1 cellular context compared by ENCODE assay signal in the genomic region with DNA sequence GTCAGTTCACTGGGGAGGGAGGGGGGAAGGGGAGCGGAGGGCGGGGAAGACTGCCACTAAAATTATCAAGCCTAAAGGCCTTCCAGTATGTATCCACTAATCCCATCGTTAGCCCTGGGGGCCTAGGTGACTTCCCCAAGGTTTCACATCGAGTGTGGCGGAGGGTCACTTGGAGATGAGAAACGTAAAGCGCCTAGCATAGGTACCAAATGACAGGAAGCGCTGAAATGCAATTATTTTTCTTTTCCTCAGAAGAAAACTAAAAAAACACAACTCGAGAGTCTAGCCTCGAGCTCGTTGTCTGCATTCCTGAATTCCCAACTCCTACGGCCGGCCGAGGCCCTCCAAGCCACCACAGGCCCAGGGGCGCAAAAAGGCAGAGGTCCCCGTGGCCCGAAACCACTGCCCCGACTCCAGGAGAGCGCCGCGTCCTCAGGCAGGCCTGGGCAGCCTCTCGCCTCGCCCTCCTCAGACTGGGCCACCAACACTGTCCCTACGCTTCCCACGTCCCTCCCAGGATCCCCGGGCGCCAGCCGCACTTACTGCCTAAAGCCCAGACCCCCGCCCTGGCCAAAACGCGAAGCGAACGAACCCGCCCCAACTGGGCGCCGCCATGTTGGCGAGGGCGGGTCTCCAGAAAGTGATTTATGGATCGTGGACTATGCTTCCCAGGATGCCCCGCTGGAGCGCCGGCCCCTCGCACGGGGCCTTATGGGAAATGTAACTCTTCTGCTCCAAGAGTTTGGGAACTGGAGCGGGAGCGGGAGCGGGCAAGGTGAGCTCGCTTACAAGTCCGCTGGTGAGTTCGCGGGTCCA.
TF ChIP-seq lines count a peak whose summit lies in the region.

A gene with protein sequence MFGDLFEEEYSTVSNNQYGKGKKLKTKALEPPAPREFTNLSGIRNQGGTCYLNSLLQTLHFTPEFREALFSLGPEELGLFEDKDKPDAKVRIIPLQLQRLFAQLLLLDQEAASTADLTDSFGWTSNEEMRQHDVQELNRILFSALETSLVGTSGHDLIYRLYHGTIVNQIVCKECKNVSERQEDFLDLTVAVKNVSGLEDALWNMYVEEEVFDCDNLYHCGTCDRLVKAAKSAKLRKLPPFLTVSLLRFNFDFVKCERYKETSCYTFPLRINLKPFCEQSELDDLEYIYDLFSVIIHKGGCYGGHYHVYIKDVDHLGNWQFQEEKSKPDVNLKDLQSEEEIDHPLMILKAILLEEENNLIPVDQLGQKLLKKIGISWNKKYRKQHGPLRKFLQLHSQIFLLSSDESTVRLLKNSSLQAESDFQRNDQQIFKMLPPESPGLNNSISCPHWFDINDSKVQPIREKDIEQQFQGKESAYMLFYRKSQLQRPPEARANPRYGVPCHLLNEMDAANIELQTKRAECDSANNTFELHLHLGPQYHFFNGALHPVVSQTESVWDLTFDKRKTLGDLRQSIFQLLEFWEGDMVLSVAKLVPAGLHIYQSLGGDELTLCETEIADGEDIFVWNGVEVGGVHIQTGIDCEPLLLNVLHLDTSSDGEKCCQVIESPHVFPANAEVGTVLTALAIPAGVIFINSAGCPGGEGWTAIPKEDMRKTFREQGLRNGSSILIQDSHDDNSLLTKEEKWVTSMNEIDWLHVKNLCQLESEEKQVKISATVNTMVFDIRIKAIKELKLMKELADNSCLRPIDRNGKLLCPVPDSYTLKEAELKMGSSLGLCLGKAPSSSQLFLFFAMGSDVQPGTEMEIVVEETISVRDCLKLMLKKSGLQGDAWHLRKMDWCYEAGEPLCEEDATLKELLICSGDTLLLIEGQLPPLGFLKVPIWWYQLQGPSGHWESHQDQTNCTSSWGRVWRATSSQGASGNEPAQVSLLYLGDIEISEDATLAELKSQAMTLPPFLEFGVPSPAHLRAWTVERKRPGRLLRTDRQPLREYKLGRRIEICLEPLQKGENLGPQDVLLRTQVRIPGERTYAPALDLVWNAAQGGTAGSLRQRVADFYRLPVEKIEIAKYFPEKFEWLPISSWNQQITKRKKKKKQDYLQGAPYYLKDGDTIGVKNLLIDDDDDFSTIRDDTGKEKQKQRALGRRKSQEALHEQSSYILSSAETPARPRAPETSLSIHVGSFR (minus strand): TSS at position 642 of the 816 bp plus-strand sequence. CDS start 1,228 bp downstream, outside the sequence.

TF ChIP-seq in HepG2, 621 proteins besides CTCF, POLR2A, EP300 and RAD21 (continued from another document and continues in another):
- TF ChIP-seq STAT5B (CRISPR knock-in tag; IDR thresholded peaks at IDR 0.05): 0 out of 2 replicates have a peak, but pooled peaks have one; percentile 80
- TF ChIP-seq TCF12 (IDR thresholded peaks at IDR 0.05): no peak
- peak; percentile 58; the same call in 1 of the 2 replicates for TF ChIP-seq TCF12 (CRISPR knock-in tag; IDR thresholded peaks at IDR 0.05)
- 0 out of 2 replicates have a peak, but pooled peaks have one; percentile 57 for TF ChIP-seq SP2 (CRISPR knock-in tag; IDR thresholded peaks at IDR 0.05)
- TF ChIP-seq, protein P1, sequence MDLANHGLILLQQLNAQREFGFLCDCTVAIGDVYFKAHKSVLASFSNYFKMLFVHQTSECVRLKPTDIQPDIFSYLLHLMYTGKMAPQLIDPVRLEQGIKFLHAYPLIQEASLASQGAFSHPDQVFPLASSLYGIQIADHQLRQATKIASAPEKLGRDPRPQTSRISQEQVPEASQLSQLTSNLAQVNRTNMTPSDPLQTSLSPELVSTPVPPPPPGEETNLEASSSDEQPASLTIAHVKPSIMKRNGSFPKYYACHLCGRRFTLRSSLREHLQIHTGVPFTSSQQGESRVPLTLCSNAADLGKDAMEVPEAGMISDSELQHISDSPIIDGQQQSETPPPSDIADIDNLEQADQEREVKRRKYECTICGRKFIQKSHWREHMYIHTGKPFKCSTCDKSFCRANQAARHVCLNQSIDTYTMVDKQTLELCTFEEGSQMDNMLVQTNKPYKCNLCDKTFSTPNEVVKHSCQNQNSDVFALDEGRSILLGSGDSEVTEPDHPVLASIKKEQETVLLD (CRISPR knock-in tag; IDR thresholded peaks at IDR 0.05; ENCODE audit: low read depth): peak; percentile 60; the same call in 1 of the 2 replicates
- peak; percentile 96 for TF ChIP-seq KAT8 (CRISPR knock-in tag; IDR thresholded peaks at IDR 0.05)
- no peak for TF ChIP-seq RARG (CRISPR knock-in tag; IDR thresholded peaks at IDR 0.05; ENCODE audit: low read depth)
- TF ChIP-seq NR2C2 (CRISPR knock-in tag; IDR thresholded peaks at IDR 0.05; ENCODE audit: borderline replicate concordance): peak; percentile 60; the same call in 1 of the 2 replicates
- TF ChIP-seq SALL1 (CRISPR knock-in tag; IDR thresholded peaks at IDR 0.05): peak; percentile 92
- TF ChIP-seq, protein P2, sequence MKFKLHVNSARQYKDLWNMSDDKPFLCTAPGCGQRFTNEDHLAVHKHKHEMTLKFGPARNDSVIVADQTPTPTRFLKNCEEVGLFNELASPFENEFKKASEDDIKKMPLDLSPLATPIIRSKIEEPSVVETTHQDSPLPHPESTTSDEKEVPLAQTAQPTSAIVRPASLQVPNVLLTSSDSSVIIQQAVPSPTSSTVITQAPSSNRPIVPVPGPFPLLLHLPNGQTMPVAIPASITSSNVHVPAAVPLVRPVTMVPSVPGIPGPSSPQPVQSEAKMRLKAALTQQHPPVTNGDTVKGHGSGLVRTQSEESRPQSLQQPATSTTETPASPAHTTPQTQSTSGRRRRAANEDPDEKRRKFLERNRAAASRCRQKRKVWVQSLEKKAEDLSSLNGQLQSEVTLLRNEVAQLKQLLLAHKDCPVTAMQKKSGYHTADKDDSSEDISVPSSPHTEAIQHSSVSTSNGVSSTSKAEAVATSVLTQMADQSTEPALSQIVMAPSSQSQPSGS (CRISPR knock-in tag; IDR thresholded peaks at IDR 0.05): no peak; the same call in 1 of the 2 replicates
- no peak for TF ChIP-seq ELF4 (CRISPR knock-in tag; IDR thresholded peaks at IDR 0.05; ENCODE audit: borderline replicate concordance)
- TF ChIP-seq YY1 (IDR thresholded peaks at IDR 0.05; ENCODE audit: insufficient read depth, insufficient replicate concordance, low read depth, low read length): peak; percentile 99
- peak; percentile 77; the same call in 1 of the 2 replicates for TF ChIP-seq ZNF256 (CRISPR knock-in tag; conservative IDR thresholded peaks at IDR 0.05)
- TF ChIP-seq SAP130 (CRISPR knock-in tag; IDR thresholded peaks at IDR 0.05; ENCODE audit: low read depth): peak; percentile 87
- peak; percentile 56 for TF ChIP-seq ZNF792 (CRISPR knock-in tag; IDR thresholded peaks at IDR 0.05)
- peak; percentile 86 for TF ChIP-seq ZBTB20 (CRISPR knock-in tag; IDR thresholded peaks at IDR 0.05; ENCODE audit: borderline replicate concordance, low read depth)
- TF ChIP-seq ZNF335 (CRISPR knock-in tag; IDR thresholded peaks at IDR 0.05): peak; percentile 71
- TF ChIP-seq HMG20B (CRISPR knock-in tag; conservative IDR thresholded peaks at IDR 0.05): peak; percentile 70; the same call in 1 of the 2 replicates
- 0 out of 2 replicates have a peak, but pooled peaks have one; percentile 41 for TF ChIP-seq NCOA2 (CRISPR knock-in tag; IDR thresholded peaks at IDR 0.05)
- no peak for TF ChIP-seq SMARCE1 (IDR thresholded peaks at IDR 0.05; ENCODE audit: borderline replicate concordance)
- TF ChIP-seq ZNF850 (CRISPR knock-in tag; conservative IDR thresholded peaks at IDR 0.05): 0 out of 2 replicates have a peak, but pooled peaks have one; percentile 41
- TF ChIP-seq, protein P3, sequence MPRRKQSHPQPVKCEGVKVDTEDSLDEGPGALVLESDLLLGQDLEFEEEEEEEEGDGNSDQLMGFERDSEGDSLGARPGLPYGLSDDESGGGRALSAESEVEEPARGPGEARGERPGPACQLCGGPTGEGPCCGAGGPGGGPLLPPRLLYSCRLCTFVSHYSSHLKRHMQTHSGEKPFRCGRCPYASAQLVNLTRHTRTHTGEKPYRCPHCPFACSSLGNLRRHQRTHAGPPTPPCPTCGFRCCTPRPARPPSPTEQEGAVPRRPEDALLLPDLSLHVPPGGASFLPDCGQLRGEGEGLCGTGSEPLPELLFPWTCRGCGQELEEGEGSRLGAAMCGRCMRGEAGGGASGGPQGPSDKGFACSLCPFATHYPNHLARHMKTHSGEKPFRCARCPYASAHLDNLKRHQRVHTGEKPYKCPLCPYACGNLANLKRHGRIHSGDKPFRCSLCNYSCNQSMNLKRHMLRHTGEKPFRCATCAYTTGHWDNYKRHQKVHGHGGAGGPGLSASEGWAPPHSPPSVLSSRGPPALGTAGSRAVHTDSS (CRISPR knock-in tag; conservative IDR thresholded peaks at IDR 0.05): no peak
- TF ChIP-seq, protein P4, sequence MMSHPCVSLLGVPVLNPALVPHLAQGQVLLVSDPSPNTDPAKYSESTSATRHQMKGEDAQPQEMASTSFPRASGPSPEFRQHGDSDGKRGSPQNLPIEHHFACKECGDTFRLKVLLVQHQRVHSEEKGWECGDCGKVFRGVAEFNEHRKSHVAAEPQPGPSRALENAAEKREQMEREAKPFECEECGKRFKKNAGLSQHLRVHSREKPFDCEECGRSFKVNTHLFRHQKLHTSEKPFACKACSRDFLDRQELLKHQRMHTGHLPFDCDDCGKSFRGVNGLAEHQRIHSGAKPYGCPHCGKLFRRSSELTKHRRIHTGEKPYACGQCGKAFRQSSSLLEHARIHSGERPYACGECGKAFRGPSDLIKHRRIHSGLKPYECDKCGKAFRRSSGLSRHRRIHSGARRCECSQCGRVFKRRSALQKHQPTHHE (CRISPR knock-in tag; IDR thresholded peaks at IDR 0.05; ENCODE audit: borderline replicate concordance): peak; percentile 85; the same call in 1 of the 2 replicates
- TF ChIP-seq FIP1L1 (IDR thresholded peaks at IDR 0.05; ENCODE audit: borderline replicate concordance, insufficient read depth, low read depth, low read length): no peak; the same call in 1 of the 2 replicates
- TF ChIP-seq ARID2 (CRISPR knock-in tag; IDR thresholded peaks at IDR 0.05; ENCODE audit: borderline replicate concordance): no peak
- TF ChIP-seq ZNF34 (CRISPR knock-in tag; IDR thresholded peaks at IDR 0.05; ENCODE audit: borderline replicate concordance): 0 out of 2 replicates have a peak, but pooled peaks have one; percentile 54
- TF ChIP-seq ZFP36L1 (CRISPR knock-in tag; IDR thresholded peaks at IDR 0.05): peak; percentile 89
- TF ChIP-seq ZBTB44 (CRISPR knock-in tag; IDR thresholded peaks at IDR 0.05): 0 out of 2 replicates have a peak, but pooled peaks have one; percentile 58
- peak; percentile 67 for TF ChIP-seq ZNF205 (CRISPR knock-in tag; IDR thresholded peaks at IDR 0.05)
- peak; percentile 69 for TF ChIP-seq TEAD3 (CRISPR knock-in tag; optimal IDR thresholded peaks at IDR 0.05; ENCODE audit: borderline replicate concordance)
- TF ChIP-seq HMGXB4 (CRISPR knock-in tag; IDR thresholded peaks at IDR 0.05; ENCODE audit: borderline replicate concordance in 1 of 2, low read depth in 1 of 2): peak in 1 of 2 experiments; percentile 81; a peak in 3 of 4 replicates
- TF ChIP-seq ZSCAN25 (CRISPR knock-in tag; IDR thresholded peaks at IDR 0.05): peak; percentile 87
- peak; percentile 80; the same call in 1 of the 2 replicates for TF ChIP-seq ZNF441 (CRISPR knock-in tag; IDR thresholded peaks at IDR 0.05; ENCODE audit: borderline replicate concordance)
- TF ChIP-seq IRF9 (CRISPR knock-in tag; IDR thresholded peaks at IDR 0.05; ENCODE audit: borderline replicate concordance): peak; percentile 94; the same call in 1 of the 2 replicates
- no peak for TF ChIP-seq KDM1A (CRISPR knock-in tag; IDR thresholded peaks at IDR 0.05)
- TF ChIP-seq ZSCAN20 (CRISPR knock-in tag; IDR thresholded peaks at IDR 0.05; ENCODE audit: borderline replicate concordance): peak; percentile 84; the same call in 1 of the 2 replicates
- TF ChIP-seq, protein P5, sequence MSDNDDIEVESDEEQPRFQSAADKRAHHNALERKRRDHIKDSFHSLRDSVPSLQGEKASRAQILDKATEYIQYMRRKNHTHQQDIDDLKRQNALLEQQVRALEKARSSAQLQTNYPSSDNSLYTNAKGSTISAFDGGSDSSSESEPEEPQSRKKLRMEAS (IDR thresholded peaks at IDR 0.05): peak; percentile 68
- no peak for TF ChIP-seq ZMYM2 (CRISPR knock-in tag; IDR thresholded peaks at IDR 0.05)
- TF ChIP-seq, protein P6, sequence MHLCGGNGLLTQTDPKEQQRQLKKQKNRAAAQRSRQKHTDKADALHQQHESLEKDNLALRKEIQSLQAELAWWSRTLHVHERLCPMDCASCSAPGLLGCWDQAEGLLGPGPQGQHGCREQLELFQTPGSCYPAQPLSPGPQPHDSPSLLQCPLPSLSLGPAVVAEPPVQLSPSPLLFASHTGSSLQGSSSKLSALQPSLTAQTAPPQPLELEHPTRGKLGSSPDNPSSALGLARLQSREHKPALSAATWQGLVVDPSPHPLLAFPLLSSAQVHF (CRISPR knock-in tag; IDR thresholded peaks at IDR 0.05): peak; percentile 84; the same call in 1 of the 2 replicates
- TF ChIP-seq WIZ (CRISPR knock-in tag; IDR thresholded peaks at IDR 0.05): 0 out of 2 replicates have a peak, but pooled peaks have one; percentile 50
